ENCODE assay signal across 1 cellular context in the genomic region with DNA sequence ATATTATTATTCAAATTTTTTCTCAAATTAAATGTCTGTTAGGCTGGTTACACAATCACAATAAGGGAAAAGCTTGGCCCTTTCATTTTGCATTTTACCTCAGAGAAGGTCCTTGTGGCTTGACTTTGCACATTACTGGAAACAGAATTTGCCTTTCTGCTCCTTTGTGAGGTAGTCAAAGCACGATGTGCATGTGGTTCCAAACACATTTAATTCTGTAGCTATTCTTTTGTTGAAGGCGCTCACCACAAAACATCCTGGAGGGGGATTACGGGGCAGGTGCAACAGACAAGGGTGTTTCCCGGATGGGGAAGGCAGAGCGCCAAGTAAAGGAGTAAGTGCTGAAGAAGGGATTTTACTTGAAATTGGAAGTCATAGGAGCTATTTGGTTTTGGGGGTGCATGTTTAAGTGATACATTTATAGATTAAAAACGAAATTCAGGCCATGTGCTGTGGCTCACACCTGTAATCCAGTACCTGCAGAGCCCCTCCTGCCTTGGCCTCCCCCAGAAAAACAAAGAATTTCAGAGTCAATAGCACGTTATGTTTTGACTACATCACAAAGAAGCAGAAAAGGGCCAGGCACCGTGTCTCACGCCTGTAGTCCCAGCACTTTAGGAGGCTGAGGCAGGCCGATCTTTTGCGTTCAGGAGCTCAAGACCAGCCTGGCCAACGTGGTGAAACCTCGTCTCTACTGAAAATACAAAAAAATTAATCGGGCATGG.
TF ChIP-seq lines count a peak whose summit lies in the region.

No MANE protein-coding gene starts in this region.

TF ChIP-seq in SK-N-SH, 30 proteins besides CTCF, POLR2A, EP300 and RAD21 (continued from another document):
- TF ChIP-seq, protein P1, sequence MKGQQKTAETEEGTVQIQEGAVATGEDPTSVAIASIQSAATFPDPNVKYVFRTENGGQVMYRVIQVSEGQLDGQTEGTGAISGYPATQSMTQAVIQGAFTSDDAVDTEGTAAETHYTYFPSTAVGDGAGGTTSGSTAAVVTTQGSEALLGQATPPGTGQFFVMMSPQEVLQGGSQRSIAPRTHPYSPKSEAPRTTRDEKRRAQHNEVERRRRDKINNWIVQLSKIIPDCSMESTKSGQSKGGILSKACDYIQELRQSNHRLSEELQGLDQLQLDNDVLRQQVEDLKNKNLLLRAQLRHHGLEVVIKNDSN (IDR thresholded peaks at IDR 0.05; ENCODE audit: borderline replicate concordance, low read depth), result no peak
- TF ChIP-seq USF2 (IDR thresholded peaks at IDR 0.05; ENCODE audit: borderline replicate concordance, low read depth, low read length) (no peak), MXI1 (IDR thresholded peaks at IDR 0.05; ENCODE audit: low read depth, low read length) (no peak), MEF2A (IDR thresholded peaks at IDR 0.05; ENCODE audit: borderline replicate concordance, low read depth) (no peak)
